In the genomic region with DNA sequence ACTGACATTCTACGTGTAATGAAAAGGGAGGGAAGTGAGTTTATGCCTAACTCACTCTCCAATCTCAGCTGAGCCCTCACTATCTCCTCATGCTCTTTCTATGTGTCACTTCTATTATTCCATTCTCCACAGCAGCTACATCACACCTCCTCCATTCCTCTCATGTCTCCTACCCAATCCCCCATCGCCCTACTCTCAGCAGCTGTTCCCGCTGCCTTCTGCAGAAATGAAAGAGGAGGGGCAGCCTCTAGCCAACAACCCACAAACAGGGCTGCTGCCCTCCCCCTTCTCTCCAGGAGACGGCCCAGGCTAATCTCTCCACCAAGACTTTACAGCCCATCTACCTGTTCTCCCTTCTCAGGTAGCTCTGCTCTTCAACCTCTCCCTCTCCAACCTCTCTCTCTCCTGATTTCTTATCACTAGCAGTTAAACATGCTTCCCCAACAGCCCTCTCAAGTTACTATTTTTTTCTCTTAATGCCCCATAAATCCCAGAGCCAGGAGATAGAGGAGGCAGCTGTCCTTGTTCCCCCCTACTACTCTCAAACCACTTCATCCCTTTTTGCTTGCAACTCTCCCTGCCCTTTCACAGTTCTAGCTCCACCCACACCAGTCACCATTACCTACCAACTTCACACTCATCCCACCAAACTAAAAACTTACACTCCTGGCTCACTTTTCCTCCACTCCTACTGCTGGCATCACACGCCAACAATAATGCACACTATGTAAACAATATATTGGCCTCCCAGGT, we compare ENCODE assay signal across 1 cellular context.
TF ChIP-seq lines count a peak whose summit lies in the region.

No MANE protein-coding gene starts in this region.

TF ChIP-seq in HEK293, 187 proteins besides CTCF, POLR2A, EP300 and RAD21 (continued from another document):
- TF ChIP-seq, protein P1, sequence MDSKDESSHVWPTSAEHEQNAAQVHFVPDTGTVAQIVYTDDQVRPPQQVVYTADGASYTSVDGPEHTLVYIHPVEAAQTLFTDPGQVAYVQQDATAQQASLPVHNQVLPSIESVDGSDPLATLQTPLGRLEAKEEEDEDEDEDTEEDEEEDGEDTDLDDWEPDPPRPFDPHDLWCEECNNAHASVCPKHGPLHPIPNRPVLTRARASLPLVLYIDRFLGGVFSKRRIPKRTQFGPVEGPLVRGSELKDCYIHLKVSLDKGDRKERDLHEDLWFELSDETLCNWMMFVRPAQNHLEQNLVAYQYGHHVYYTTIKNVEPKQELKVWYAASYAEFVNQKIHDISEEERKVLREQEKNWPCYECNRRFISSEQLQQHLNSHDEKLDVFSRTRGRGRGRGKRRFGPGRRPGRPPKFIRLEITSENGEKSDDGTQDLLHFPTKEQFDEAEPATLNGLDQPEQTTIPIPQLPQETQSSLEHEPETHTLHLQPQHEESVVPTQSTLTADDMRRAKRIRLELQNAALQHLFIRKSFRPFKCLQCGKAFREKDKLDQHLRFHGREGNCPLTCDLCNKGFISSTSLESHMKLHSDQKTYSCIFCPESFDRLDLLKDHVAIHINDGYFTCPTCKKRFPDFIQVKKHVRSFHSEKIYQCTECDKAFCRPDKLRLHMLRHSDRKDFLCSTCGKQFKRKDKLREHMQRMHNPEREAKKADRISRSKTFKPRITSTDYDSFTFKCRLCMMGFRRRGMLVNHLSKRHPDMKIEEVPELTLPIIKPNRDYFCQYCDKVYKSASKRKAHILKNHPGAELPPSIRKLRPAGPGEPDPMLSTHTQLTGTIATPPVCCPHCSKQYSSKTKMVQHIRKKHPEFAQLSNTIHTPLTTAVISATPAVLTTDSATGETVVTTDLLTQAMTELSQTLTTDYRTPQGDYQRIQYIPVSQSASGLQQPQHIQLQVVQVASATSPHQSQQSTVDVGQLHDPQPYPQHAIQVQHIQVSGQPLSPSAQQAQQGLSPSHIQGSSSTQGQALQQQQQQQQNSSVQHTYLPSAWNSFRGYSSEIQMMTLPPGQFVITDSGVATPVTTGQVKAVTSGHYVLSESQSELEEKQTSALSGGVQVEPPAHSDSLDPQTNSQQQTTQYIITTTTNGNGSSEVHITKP (tag by site-specific recombination; IDR thresholded peaks at IDR 0.05) = peak; percentile 64
- TF ChIP-seq ZNF677 (tag by site-specific recombination; IDR thresholded peaks at IDR 0.05) (no peak), ZNF600 (tag by site-specific recombination; IDR thresholded peaks at IDR 0.05) (no peak), ZBTB7A (tag by site-specific recombination; IDR thresholded peaks at IDR 0.05; ENCODE audit: low read depth) (no peak), ZNF558 (tag by site-specific recombination; IDR thresholded peaks at IDR 0.05) (no peak), ZNF23 (tag by site-specific recombination; IDR thresholded peaks at IDR 0.05; ENCODE audit: borderline replicate concordance) (no peak), ZFHX2 (tag by site-specific recombination; conservative IDR thresholded peaks at IDR 0.05) (peak; percentile 43; the same call in 1 of the 2 replicates), SALL2 (tag by site-specific recombination; IDR thresholded peaks at IDR 0.05; ENCODE audit: borderline replicate concordance) (no peak), ZNF341 (tag by site-specific recombination; IDR thresholded peaks at IDR 0.05; ENCODE audit: low read depth) (0 out of 2 replicates have a peak, but pooled peaks have one; percentile 23), MZF1 (tag by site-specific recombination; IDR thresholded peaks at IDR 0.05; ENCODE audit: borderline replicate concordance) (peak; percentile 42; the same call in 1 of the 2 replicates), ZNF398 (tag by site-specific recombination; IDR thresholded peaks at IDR 0.05) (peak; percentile 68), ZNF416 (tag by site-specific recombination; IDR thresholded peaks at IDR 0.05) (no peak), ZSCAN23 (tag by site-specific recombination; IDR thresholded peaks at IDR 0.05) (no peak), RBAK (tag by site-specific recombination; IDR thresholded peaks at IDR 0.05) (no peak), ZNF701 (tag by site-specific recombination; IDR thresholded peaks at IDR 0.05) (peak; percentile 98), PRDM1 (tag by site-specific recombination; IDR thresholded peaks at IDR 0.05) (peak; percentile 70), SETDB1 (IDR thresholded peaks at IDR 0.05; ENCODE audit: insufficient read length, low read length) (no peak), ZNF776 (tag by site-specific recombination; IDR thresholded peaks at IDR 0.05; ENCODE audit: borderline replicate concordance) (no peak), EGR2 (tag by site-specific recombination; IDR thresholded peaks at IDR 0.05; ENCODE audit: low read depth) (peak; percentile 36; the same call in 1 of the 2 replicates), ZNF266 (tag by site-specific recombination; IDR thresholded peaks at IDR 0.05; ENCODE audit: low read depth) (no peak), ZBTB21 (tag by site-specific recombination; IDR thresholded peaks at IDR 0.05) (no peak), ZNF248 (tag by site-specific recombination; IDR thresholded peaks at IDR 0.05) (no peak)
- TF ChIP-seq, protein P2, sequence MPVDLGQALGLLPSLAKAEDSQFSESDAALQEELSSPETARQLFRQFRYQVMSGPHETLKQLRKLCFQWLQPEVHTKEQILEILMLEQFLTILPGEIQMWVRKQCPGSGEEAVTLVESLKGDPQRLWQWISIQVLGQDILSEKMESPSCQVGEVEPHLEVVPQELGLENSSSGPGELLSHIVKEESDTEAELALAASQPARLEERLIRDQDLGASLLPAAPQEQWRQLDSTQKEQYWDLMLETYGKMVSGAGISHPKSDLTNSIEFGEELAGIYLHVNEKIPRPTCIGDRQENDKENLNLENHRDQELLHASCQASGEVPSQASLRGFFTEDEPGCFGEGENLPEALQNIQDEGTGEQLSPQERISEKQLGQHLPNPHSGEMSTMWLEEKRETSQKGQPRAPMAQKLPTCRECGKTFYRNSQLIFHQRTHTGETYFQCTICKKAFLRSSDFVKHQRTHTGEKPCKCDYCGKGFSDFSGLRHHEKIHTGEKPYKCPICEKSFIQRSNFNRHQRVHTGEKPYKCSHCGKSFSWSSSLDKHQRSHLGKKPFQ (tag by site-specific recombination; IDR thresholded peaks at IDR 0.05) = peak; percentile 87
- TF ChIP-seq, protein P3, sequence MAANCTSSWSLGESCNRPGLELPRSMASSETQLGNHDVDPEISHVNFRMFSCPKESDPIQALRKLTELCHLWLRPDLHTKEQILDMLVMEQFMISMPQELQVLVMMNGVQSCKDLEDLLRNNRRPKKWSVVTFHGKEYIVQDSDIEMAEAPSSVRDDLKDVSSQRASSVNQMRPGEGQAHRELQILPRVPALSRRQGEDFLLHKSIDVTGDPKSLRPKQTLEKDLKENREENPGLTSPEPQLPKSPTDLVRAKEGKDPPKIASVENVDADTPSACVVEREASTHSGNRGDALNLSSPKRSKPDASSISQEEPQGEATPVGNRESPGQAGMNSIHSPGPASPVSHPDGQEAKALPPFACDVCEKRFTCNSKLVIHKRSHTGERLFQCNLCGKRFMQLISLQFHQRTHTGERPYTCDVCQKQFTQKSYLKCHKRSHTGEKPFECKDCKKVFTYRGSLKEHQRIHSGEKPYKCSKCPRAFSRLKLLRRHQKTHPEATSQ (tag by site-specific recombination; IDR thresholded peaks at IDR 0.05) = no peak
- TF ChIP-seq, protein P4, sequence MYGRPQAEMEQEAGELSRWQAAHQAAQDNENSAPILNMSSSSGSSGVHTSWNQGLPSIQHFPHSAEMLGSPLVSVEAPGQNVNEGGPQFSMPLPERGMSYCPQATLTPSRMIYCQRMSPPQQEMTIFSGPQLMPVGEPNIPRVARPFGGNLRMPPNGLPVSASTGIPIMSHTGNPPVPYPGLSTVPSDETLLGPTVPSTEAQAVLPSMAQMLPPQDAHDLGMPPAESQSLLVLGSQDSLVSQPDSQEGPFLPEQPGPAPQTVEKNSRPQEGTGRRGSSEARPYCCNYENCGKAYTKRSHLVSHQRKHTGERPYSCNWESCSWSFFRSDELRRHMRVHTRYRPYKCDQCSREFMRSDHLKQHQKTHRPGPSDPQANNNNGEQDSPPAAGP (tag by site-specific recombination; IDR thresholded peaks at IDR 0.05) = no peak
- TF ChIP-seq, protein P5, sequence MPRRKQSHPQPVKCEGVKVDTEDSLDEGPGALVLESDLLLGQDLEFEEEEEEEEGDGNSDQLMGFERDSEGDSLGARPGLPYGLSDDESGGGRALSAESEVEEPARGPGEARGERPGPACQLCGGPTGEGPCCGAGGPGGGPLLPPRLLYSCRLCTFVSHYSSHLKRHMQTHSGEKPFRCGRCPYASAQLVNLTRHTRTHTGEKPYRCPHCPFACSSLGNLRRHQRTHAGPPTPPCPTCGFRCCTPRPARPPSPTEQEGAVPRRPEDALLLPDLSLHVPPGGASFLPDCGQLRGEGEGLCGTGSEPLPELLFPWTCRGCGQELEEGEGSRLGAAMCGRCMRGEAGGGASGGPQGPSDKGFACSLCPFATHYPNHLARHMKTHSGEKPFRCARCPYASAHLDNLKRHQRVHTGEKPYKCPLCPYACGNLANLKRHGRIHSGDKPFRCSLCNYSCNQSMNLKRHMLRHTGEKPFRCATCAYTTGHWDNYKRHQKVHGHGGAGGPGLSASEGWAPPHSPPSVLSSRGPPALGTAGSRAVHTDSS (tag by site-specific recombination; IDR thresholded peaks at IDR 0.05) = no peak
- TF ChIP-seq, protein P6, sequence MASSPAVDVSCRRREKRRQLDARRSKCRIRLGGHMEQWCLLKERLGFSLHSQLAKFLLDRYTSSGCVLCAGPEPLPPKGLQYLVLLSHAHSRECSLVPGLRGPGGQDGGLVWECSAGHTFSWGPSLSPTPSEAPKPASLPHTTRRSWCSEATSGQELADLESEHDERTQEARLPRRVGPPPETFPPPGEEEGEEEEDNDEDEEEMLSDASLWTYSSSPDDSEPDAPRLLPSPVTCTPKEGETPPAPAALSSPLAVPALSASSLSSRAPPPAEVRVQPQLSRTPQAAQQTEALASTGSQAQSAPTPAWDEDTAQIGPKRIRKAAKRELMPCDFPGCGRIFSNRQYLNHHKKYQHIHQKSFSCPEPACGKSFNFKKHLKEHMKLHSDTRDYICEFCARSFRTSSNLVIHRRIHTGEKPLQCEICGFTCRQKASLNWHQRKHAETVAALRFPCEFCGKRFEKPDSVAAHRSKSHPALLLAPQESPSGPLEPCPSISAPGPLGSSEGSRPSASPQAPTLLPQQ (tag by site-specific recombination; IDR thresholded peaks at IDR 0.05) = no peak
TF ChIP-seq in HEK293: peak in this region for 9.
